In genomic region chr4:84563002-84563401, GRCh38 we compare ENCODE assay signal across 1 cellular context.
TF ChIP-seq lines count a peak whose summit lies in the region.

No MANE protein-coding gene starts in this region.

TF ChIP-seq in GM23338, 12 proteins besides CTCF, POLR2A, EP300 and RAD21 (continued from another document):
- TF ChIP-seq ZNF462 (CRISPR knock-in tag; IDR thresholded peaks at IDR 0.05) (no peak), EZH2 (IDR thresholded peaks at IDR 0.05; ENCODE audit: low read depth, unreplicated experiment) (no peak), REST (IDR thresholded peaks at IDR 0.05; ENCODE audit: unreplicated experiment) (no peak)
TF ChIP-seq in GM23338: peak in this region for 0.
